ENCODE assay signal across 17 cellular contexts in genomic region chr1:66696771-66697170, GRCh38.
"Had no signal": no experiment of that assay in that cellular context is flagged by ENCODE, and none has a peak within 500 bp of the region (broad histone marks: within the 10 kb centered on the region; RNA-seq: fewer than 3 reads in every experiment).

No MANE protein-coding gene starts in this region.

- H3K4me3 Mint-ChIP-seq: activated CD4-positive, alpha-beta T cell treated with anti-CD3 and anti-CD28 coated beads, Interleukin-2, amount 10 ng/mL, durations not matched to agents 24 days and 14 days; activated naive CD8-positive, alpha-beta T cell treated with anti-CD3 and anti-CD28 coated beads, Interleukin-2, amount 10 ng/mL, durations not matched to agents 7 days and 5 days; brain; central memory CD8-positive, alpha-beta T cell; naive thymus-derived CD4-positive, alpha-beta T cell had no signal

- H3K36me3 Mint-ChIP-seq: activated naive CD8-positive, alpha-beta T cell treated with anti-CD3 and anti-CD28 coated beads, Interleukin-2, amount 10 ng/mL, durations not matched to agents 7 days and 5 days; naive thymus-derived CD4-positive, alpha-beta T cell had no signal

- H3K4me3 ChIP-seq: coronary artery, esophagus squamous epithelium, left lung, mucosa of descending colon, tibial nerve, uterus had no signal

- H3K9me3 Mint-ChIP-seq: activated CD4-positive, alpha-beta T cell treated with anti-CD3 and anti-CD28 coated beads, Interleukin-2, amount 10 ng/mL, durations not matched to agents 24 days and 14 days; activated naive CD8-positive, alpha-beta T cell treated with anti-CD3 and anti-CD28 coated beads, Interleukin-2, amount 10 ng/mL, durations not matched to agents 7 days and 5 days; brain; central memory CD8-positive, alpha-beta T cell; naive thymus-derived CD4-positive, alpha-beta T cell had no signal

- H3K4me1 Mint-ChIP-seq: activated CD4-positive, alpha-beta T cell treated with anti-CD3 and anti-CD28 coated beads, Interleukin-2, amount 10 ng/mL, durations not matched to agents 24 days and 14 days; central memory CD8-positive, alpha-beta T cell had no signal

- H3K27ac Mint-ChIP-seq: activated CD4-positive, alpha-beta T cell treated with anti-CD3 and anti-CD28 coated beads, Interleukin-2, amount 10 ng/mL, durations not matched to agents 24 days and 14 days; activated naive CD8-positive, alpha-beta T cell treated with anti-CD3 and anti-CD28 coated beads, Interleukin-2, amount 10 ng/mL, durations not matched to agents 7 days and 5 days; brain; naive thymus-derived CD4-positive, alpha-beta T cell had no signal

- DNase-seq: activated CD4-positive, alpha-beta T cell treated with anti-CD3 and anti-CD28 coated beads, Interleukin-2, amount 10 ng/mL, durations not matched to agents 24 days and 14 days; activated CD4-positive, CD25-positive, alpha-beta regulatory T cell; activated CD8-positive, alpha-beta memory T cell treated with anti-CD3 and anti-CD28 coated beads, Interleukin-2, amount 50 U/mL, for 48 hours; activated naive CD8-positive, alpha-beta T cell treated with anti-CD3 and anti-CD28 coated beads, Interleukin-2, amount 10 ng/mL, durations not matched to agents 7 days and 5 days; esophagus squamous epithelium; hippocampal formation; left lung; mucosa of descending colon; naive thymus-derived CD4-positive, alpha-beta T cell; retina; stimulated activated CD4-positive, alpha-beta T cell treated with anti-CD3 and anti-CD28 coated beads, Interleukin-4, amount 100 ng/mL, for 1 hour; stimulated activated naive CD4-positive, alpha-beta T cell; uterus had no signal
